ENCODE assay signal across 1 cellular context in genomic region chr13:102798653-102799543, GRCh38.
TF ChIP-seq lines count a peak whose summit lies in the region.

Gene BIVM, plus strand, starts transcription at chr13:102799119. Its CDS starts 8,149 bp downstream, at chr13:102807268.
Gene POGLUT2, minus strand, starts transcription at chr13:102798976. Its CDS starts 306 bp downstream, at chr13:102798670.

TF ChIP-seq in HepG2, 621 proteins besides CTCF, POLR2A, EP300 and RAD21 (continued from another document and continues in another):
- TF ChIP-seq ZBED4 (CRISPR knock-in tag; IDR thresholded peaks at IDR 0.05; ENCODE audit: borderline replicate concordance) (no peak), ZNF101 (CRISPR knock-in tag; IDR thresholded peaks at IDR 0.05; ENCODE audit: borderline replicate concordance, low read depth) (no peak), ZNF616 (CRISPR knock-in tag; IDR thresholded peaks at IDR 0.05; ENCODE audit: low read depth) (0 out of 2 replicates have a peak, but pooled peaks have one; percentile 35), ZMAT3 (CRISPR knock-in tag; conservative IDR thresholded peaks at IDR 0.05) (no peak), MAFK (conservative IDR thresholded peaks at IDR 0.05 in 1 of 2, IDR thresholded peaks at IDR 0.05 in 1 of 2; ENCODE audit: low read length in 2 of 2) (no peak), ZBTB20 (CRISPR knock-in tag; IDR thresholded peaks at IDR 0.05; ENCODE audit: borderline replicate concordance, low read depth) (no peak), FOXA1 (IDR thresholded peaks at IDR 0.05) (no peak), FOXA1 (CRISPR knock-in tag; IDR thresholded peaks at IDR 0.05) (0 out of 2 replicates have a peak, but pooled peaks have one; percentile 19), ETV5 (CRISPR knock-in tag; IDR thresholded peaks at IDR 0.05; ENCODE audit: borderline replicate concordance) (peak; percentile 50; the same call in 1 of the 2 replicates), ZBTB7A (CRISPR knock-in tag; IDR thresholded peaks at IDR 0.05) (0 out of 2 replicates have a peak, but pooled peaks have one; percentile 47), ZNF790 (CRISPR knock-in tag; IDR thresholded peaks at IDR 0.05; ENCODE audit: borderline replicate concordance) (0 out of 2 replicates have a peak, but pooled peaks have one; percentile 34), ZBTB38 (CRISPR knock-in tag; IDR thresholded peaks at IDR 0.05) (no peak; the same call in 1 of the 2 replicates), ZNF530 (CRISPR knock-in tag; IDR thresholded peaks at IDR 0.05; ENCODE audit: low read depth) (no peak), ZNF30 (CRISPR knock-in tag; IDR thresholded peaks at IDR 0.05) (no peak), SIX4 (CRISPR knock-in tag; IDR thresholded peaks at IDR 0.05) (peak; percentile 98), JDP2 (CRISPR knock-in tag; IDR thresholded peaks at IDR 0.05; ENCODE audit: borderline replicate concordance) (no peak), RARG (CRISPR knock-in tag; IDR thresholded peaks at IDR 0.05; ENCODE audit: low read depth) (no peak), E2F5 (CRISPR knock-in tag; conservative IDR thresholded peaks at IDR 0.05) (no peak), SP2 (CRISPR knock-in tag; IDR thresholded peaks at IDR 0.05) (0 out of 2 replicates have a peak, but pooled peaks have one; percentile 15), HMGXB4 (CRISPR knock-in tag; IDR thresholded peaks at IDR 0.05; ENCODE audit: borderline replicate concordance in 1 of 2, low read depth in 1 of 2) (peak; percentile 62 to 79; a peak in 3 of 4 replicates), HOXD1 (CRISPR knock-in tag; IDR thresholded peaks at IDR 0.05) (no peak), BCL6 (CRISPR knock-in tag; IDR thresholded peaks at IDR 0.05) (peak; percentile 46), ZNF772 (CRISPR knock-in tag; IDR thresholded peaks at IDR 0.05) (peak; percentile 79; the same call in 1 of the 2 replicates), ARID4A (CRISPR knock-in tag; IDR thresholded peaks at IDR 0.05; ENCODE audit: borderline replicate concordance) (peak; percentile 76; the same call in 1 of the 2 replicates), ZNF792 (CRISPR knock-in tag; IDR thresholded peaks at IDR 0.05) (no peak), ZNF33B (CRISPR knock-in tag; IDR thresholded peaks at IDR 0.05) (no peak), BRD4 (CRISPR knock-in tag; IDR thresholded peaks at IDR 0.05) (no peak), TBX2 (CRISPR knock-in tag; IDR thresholded peaks at IDR 0.05; ENCODE audit: borderline replicate concordance) (peak; percentile 86), JUN (CRISPR knock-in tag; IDR thresholded peaks at IDR 0.05) (0 out of 2 replicates have a peak, but pooled peaks have one; percentile 47), AKAP8 (CRISPR knock-in tag; IDR thresholded peaks at IDR 0.05) (no peak), KAT7 (CRISPR knock-in tag; IDR thresholded peaks at IDR 0.05; ENCODE audit: borderline replicate concordance) (no peak), ZNF740 (CRISPR knock-in tag; IDR thresholded peaks at IDR 0.05) (no peak), TEAD3 (CRISPR knock-in tag; optimal IDR thresholded peaks at IDR 0.05; ENCODE audit: borderline replicate concordance) (peak; percentile 65), ZNF557 (CRISPR knock-in tag; IDR thresholded peaks at IDR 0.05) (no peak), MAFF (IDR thresholded peaks at IDR 0.05; ENCODE audit: low read depth, low read length) (no peak), HIC2 (CRISPR knock-in tag; IDR thresholded peaks at IDR 0.05; ENCODE audit: low read depth) (0 out of 2 replicates have a peak, but pooled peaks have one; percentile 36), GLI4 (CRISPR knock-in tag; IDR thresholded peaks at IDR 0.05; ENCODE audit: borderline replicate concordance) (no peak), SIX1 (CRISPR knock-in tag; IDR thresholded peaks at IDR 0.05; ENCODE audit: borderline replicate concordance) (peak; percentile 70; the same call in 1 of the 2 replicates), MLX (CRISPR knock-in tag; IDR thresholded peaks at IDR 0.05) (no peak), ZNF460 (CRISPR knock-in tag; IDR thresholded peaks at IDR 0.05; ENCODE audit: borderline replicate concordance) (no peak), STAG1 (CRISPR knock-in tag; IDR thresholded peaks at IDR 0.05) (no peak), HOXA3 (CRISPR knock-in tag; IDR thresholded peaks at IDR 0.05) (peak; percentile 47; the same call in 1 of the 2 replicates), ZZZ3 (CRISPR knock-in tag; IDR thresholded peaks at IDR 0.05; ENCODE audit: borderline replicate concordance) (no peak; the same call in 1 of the 2 replicates), ZNF136 (CRISPR knock-in tag; IDR thresholded peaks at IDR 0.05; ENCODE audit: low read depth) (no peak), IRF1 (CRISPR knock-in tag; IDR thresholded peaks at IDR 0.05; ENCODE audit: low read depth) (no peak), ZNF737 (CRISPR knock-in tag; IDR thresholded peaks at IDR 0.05; ENCODE audit: borderline replicate concordance) (no peak), ETV6 (CRISPR knock-in tag; conservative IDR thresholded peaks at IDR 0.05) (no peak), TERF1 (CRISPR knock-in tag; IDR thresholded peaks at IDR 0.05) (no peak), KAT2B (IDR thresholded peaks at IDR 0.05; ENCODE audit: borderline replicate concordance, low read depth, low read length) (no peak), ISX (CRISPR knock-in tag; conservative IDR thresholded peaks at IDR 0.05) (no peak), ZNF546 (CRISPR knock-in tag; conservative IDR thresholded peaks at IDR 0.05) (no peak; the same call in 1 of the 2 replicates), ZNF230 (CRISPR knock-in tag; IDR thresholded peaks at IDR 0.05) (no peak), ZNF558 (CRISPR knock-in tag; IDR thresholded peaks at IDR 0.05; ENCODE audit: borderline replicate concordance) (0 out of 2 replicates have a peak, but pooled peaks have one; percentile 33), ZNF251 (CRISPR knock-in tag; IDR thresholded peaks at IDR 0.05) (no peak), ZNF746 (CRISPR knock-in tag; IDR thresholded peaks at IDR 0.05) (peak; percentile 62; the same call in 1 of the 2 replicates), CC2D1A (CRISPR knock-in tag; IDR thresholded peaks at IDR 0.05) (no peak), ZNF256 (CRISPR knock-in tag; conservative IDR thresholded peaks at IDR 0.05) (no peak)
